ENCODE assay signal across 8 cellular contexts in genomic region chr14:65229431-65230286, GRCh38.
DNase-seq lines count a peak whose midpoint lies in the region; ATAC-seq and TF ChIP-seq lines count a peak whose summit lies in the region.

No MANE protein-coding gene starts in this region.

- no peak for ATAC-seq in GM18505 (IDR thresholded peaks at IDR 0.05; ENCODE audit: unreplicated experiment)
- ATAC-seq in aorta (ENCODE audit: low FRiP score), result peak; percentile 72
- no peak for ATAC-seq in HG03280 (IDR thresholded peaks at IDR 0.05; ENCODE audit: unreplicated experiment)

- no peaks in the 10 kb centered on the region for H3K27me3 ChIP-seq in aorta (ENCODE audit: control insufficient read depth in 1 of 2, insufficient read depth in 2 of 2, low read length in 1 of 2)

- peak overlapping the region in 1 of 2 donors; percentile 4 for H3K27ac ChIP-seq in aorta (ENCODE audit: low read depth in 1 of 2, low read length in 2 of 2)

- peak overlapping the region; percentile 50 for H3K27ac Mint-ChIP-seq in nephron progenitor cell

- H3K36me3 Mint-ChIP-seq in nephron progenitor cell (ENCODE audit: low read depth), result no peaks in the 10 kb centered on the region

- no peaks in the 10 kb centered on the region for H3K36me3 ChIP-seq in aorta (ENCODE audit: control insufficient read depth in 1 of 2, insufficient read depth in 2 of 2, low read length in 1 of 2)

- intact Hi-C loops in aorta (cut with DNase I), result no loop called here

- H3K27me3 Mint-ChIP-seq in nephron progenitor cell (ENCODE audit: low read depth, poor library complexity), result peaks cover 13% of the 10 kb centered on the region

- H3K4me3 ChIP-seq in foreskin fibroblast (ENCODE audit: low read depth in 1 of 2, low read length in 2 of 2), result peak overlapping the region; percentile 32 to 44
- H3K4me3 ChIP-seq in aorta (ENCODE audit: low read length in 2 of 2), result peak overlapping the region; percentile 46 to 70

- H3K4me3 Mint-ChIP-seq in nephron progenitor cell, result peak overlapping the region; percentile 56

- H3K4me1 Mint-ChIP-seq in nephron progenitor cell, result peaks cover 27% of the 10 kb centered on the region

- H3K9me3 Mint-ChIP-seq in nephron progenitor cell, result no peaks in the 10 kb centered on the region

- H3K9me3 ChIP-seq in aorta (ENCODE audit: control insufficient read depth, low read length), result no peaks in the 10 kb centered on the region

- no peaks in the 10 kb centered on the region for H3K4me1 ChIP-seq in aorta (ENCODE audit: control insufficient read depth in 1 of 2, insufficient read depth in 2 of 2, low read length in 2 of 2)

- no peak for TF ChIP-seq CTCF in foreskin fibroblast (IDR thresholded peaks at IDR 0.05; ENCODE audit: low read depth, low read length)
- no peak for TF ChIP-seq CTCF in nephron progenitor cell (IDR thresholded peaks at IDR 0.05)

- 10 to 14% methylated on average over 19 to 20 of the region's 20 CpGs for WGBS in aorta, 2 donors

- peak; percentile 47 for TF ChIP-seq POLR2A in GM18505 (IDR thresholded peaks at IDR 0.05; ENCODE audit: borderline replicate concordance, extremely low read depth, insufficient read depth, insufficient read length)

- DNase-seq in NCI-H345 (lab: John Stamatoyannopoulos, UW), result peak; percentile 84
- DNase-seq in activated effector memory CD4-positive, alpha-beta T cell treated with anti-CD3 and anti-CD28 coated beads, Interleukin-2, amount 50 U/mL, for 16 hours, result peak; percentile 74
- DNase-seq in foreskin fibroblast, result peak in 1 of 2 donors; percentile 74
- DNase-seq in nephron progenitor cell, result peak; percentile 29
- peak; percentile 54 to 76 for DNase-seq in aorta
- no peak for DNase-seq in T1000 (lab: John Stamatoyannopoulos, UW)
